Comparison of ENCODE assay signal across 1 cellular context in the genomic region with DNA sequence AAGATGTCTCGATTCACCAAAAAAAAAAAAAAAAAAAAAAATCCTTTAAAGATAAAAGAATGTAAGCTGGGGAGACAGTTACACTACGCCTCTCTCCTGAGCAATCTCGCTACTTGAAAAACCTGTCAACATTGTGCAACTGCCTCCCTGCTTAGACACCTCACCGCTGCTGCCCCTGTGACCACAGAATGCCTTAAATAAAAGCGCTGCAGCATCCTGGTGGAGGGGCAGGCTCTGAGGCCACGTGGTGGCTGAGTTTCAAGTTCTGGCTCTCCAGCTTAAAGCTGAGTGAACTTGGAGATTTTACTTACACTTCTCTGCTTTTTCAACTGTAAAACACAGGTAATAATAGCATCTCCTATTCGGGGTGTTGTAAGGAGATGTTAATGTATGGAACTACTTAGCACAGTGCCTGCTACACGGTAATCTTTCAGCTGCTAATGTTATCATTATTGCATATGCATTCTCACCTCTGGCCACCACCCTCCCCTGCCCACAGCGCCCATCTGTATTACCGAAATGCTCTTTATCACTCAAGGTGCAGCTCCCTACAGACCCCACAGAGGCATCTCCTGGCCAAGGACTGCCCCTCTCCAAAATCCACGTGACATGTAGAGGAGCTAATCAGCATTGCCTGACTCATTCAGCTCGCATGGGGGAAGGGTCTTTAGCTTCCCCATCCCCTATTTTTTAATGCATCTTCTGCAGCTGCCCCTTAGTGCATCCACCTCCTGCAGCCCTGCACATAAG.
TF ChIP-seq lines count a peak whose summit lies in the region.

No MANE protein-coding gene starts in this region.

TF ChIP-seq in GM23338, 12 proteins besides CTCF, POLR2A, EP300 and RAD21 (continued from another document):
- TF ChIP-seq, protein P1, sequence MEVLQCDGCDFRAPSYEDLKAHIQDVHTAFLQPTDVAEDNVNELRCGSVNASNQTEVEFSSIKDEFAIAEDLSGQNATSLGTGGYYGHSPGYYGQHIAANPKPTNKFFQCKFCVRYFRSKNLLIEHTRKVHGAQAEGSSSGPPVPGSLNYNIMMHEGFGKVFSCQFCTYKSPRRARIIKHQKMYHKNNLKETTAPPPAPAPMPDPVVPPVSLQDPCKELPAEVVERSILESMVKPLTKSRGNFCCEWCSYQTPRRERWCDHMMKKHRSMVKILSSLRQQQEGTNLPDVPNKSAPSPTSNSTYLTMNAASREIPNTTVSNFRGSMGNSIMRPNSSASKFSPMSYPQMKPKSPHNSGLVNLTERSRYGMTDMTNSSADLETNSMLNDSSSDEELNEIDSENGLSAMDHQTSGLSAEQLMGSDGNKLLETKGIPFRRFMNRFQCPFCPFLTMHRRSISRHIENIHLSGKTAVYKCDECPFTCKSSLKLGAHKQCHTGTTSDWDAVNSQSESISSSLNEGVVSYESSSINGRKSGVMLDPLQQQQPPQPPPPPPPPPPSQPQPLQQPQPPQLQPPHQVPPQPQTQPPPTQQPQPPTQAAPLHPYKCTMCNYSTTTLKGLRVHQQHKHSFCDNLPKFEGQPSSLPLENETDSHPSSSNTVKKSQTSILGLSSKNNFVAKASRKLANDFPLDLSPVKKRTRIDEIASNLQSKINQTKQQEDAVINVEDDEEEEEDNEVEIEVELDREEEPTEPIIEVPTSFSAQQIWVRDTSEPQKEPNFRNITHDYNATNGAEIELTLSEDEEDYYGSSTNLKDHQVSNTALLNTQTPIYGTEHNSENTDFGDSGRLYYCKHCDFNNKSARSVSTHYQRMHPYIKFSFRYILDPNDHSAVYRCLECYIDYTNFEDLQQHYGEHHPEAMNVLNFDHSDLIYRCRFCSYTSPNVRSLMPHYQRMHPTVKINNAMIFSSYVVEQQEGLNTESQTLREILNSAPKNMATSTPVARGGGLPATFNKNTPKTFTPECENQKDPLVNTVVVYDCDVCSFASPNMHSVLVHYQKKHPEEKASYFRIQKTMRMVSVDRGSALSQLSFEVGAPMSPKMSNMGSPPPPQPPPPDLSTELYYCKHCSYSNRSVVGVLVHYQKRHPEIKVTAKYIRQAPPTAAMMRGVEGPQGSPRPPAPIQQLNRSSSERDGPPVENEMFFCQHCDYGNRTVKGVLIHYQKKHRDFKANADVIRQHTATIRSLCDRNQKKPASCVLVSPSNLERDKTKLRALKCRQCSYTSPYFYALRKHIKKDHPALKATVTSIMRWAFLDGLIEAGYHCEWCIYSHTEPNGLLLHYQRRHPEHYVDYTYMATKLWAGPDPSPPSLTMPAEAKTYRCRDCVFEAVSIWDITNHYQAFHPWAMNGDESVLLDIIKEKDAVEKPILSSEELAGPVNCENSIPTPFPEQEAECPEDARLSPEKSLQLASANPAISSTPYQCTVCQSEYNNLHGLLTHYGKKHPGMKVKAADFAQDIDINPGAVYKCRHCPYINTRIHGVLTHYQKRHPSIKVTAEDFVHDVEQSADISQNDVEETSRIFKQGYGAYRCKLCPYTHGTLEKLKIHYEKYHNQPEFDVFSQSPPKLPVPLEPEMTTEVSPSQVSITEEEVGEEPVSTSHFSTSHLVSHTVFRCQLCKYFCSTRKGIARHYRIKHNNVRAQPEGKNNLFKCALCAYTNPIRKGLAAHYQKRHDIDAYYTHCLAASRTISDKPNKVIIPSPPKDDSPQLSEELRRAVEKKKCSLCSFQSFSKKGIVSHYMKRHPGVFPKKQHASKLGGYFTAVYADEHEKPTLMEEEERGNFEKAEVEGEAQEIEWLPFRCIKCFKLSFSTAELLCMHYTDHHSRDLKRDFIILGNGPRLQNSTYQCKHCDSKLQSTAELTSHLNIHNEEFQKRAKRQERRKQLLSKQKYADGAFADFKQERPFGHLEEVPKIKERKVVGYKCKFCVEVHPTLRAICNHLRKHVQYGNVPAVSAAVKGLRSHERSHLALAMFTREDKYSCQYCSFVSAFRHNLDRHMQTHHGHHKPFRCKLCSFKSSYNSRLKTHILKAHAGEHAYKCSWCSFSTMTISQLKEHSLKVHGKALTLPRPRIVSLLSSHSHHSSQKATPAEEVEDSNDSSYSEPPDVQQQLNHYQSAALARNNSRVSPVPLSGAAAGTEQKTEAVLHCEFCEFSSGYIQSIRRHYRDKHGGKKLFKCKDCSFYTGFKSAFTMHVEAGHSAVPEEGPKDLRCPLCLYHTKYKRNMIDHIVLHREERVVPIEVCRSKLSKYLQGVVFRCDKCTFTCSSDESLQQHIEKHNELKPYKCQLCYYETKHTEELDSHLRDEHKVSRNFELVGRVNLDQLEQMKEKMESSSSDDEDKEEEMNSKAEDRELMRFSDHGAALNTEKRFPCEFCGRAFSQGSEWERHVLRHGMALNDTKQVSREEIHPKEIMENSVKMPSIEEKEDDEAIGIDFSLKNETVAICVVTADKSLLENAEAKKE (CRISPR knock-in tag; IDR thresholded peaks at IDR 0.05), result no peak
- TF ChIP-seq JUNB (IDR thresholded peaks at IDR 0.05; ENCODE audit: unreplicated experiment) (no peak), EZH2 (IDR thresholded peaks at IDR 0.05; ENCODE audit: low read depth, unreplicated experiment) (no peak)
- TF ChIP-seq, protein P2, sequence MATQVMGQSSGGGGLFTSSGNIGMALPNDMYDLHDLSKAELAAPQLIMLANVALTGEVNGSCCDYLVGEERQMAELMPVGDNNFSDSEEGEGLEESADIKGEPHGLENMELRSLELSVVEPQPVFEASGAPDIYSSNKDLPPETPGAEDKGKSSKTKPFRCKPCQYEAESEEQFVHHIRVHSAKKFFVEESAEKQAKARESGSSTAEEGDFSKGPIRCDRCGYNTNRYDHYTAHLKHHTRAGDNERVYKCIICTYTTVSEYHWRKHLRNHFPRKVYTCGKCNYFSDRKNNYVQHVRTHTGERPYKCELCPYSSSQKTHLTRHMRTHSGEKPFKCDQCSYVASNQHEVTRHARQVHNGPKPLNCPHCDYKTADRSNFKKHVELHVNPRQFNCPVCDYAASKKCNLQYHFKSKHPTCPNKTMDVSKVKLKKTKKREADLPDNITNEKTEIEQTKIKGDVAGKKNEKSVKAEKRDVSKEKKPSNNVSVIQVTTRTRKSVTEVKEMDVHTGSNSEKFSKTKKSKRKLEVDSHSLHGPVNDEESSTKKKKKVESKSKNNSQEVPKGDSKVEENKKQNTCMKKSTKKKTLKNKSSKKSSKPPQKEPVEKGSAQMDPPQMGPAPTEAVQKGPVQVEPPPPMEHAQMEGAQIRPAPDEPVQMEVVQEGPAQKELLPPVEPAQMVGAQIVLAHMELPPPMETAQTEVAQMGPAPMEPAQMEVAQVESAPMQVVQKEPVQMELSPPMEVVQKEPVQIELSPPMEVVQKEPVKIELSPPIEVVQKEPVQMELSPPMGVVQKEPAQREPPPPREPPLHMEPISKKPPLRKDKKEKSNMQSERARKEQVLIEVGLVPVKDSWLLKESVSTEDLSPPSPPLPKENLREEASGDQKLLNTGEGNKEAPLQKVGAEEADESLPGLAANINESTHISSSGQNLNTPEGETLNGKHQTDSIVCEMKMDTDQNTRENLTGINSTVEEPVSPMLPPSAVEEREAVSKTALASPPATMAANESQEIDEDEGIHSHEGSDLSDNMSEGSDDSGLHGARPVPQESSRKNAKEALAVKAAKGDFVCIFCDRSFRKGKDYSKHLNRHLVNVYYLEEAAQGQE (IDR thresholded peaks at IDR 0.05; ENCODE audit: unreplicated experiment), result no peak
